Comparison of ENCODE assay signal across 15 cellular contexts in the genomic region with DNA sequence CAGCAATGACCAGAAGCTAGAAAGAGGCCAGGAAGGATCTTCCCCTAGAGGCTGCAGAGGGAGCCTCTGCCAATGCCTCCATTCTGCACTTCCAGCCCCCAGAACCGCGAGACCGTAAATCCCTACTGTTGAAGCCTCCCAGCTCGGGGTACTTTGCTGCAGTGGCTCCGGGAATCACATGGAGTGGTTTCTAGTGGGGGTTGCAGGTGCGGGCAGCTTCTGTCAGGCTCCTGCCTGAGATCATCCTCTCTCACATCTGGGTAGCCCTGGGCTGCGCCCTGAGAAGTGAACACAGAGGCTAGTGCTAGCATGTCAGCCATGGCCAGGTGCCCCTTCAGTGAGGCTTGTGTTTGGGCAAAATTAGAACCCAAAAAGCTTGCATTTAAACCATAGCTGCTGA.
A peak's percentile ranks its signal among the peaks of the same experiment; 100 is the strongest.
DNase-seq lines count a peak whose midpoint lies in the region; ATAC-seq, FAIRE-seq and TF ChIP-seq lines count a peak whose summit lies in the region.
"Had no signal": no experiment of that assay in that cellular context is flagged by ENCODE, and none has a peak within 500 bp of the region (broad histone marks: within the 10 kb centered on the region; RNA-seq: fewer than 3 reads in every experiment).

No MANE protein-coding gene starts in this region.

- no peak for TF ChIP-seq CTCF in heart left ventricle (IDR thresholded peaks at IDR 0.05)
- TF ChIP-seq CTCF in WERI-Rb-1 (IDR thresholded peaks at IDR 0.05; ENCODE audit: low read depth, low read length) = no peak
- no peak for TF ChIP-seq CTCF in kidney (IDR thresholded peaks at IDR 0.05; ENCODE audit: borderline replicate concordance, extremely low read depth, insufficient read depth)
- no peak for TF ChIP-seq CTCF in upper lobe of right lung (IDR thresholded peaks at IDR 0.05)

- H3K9ac ChIP-seq in kidney (ENCODE audit: low read length in 2 of 2) = peak overlapping the region in 1 of 2 donors; percentile 62
- H3K9ac ChIP-seq: BLaER1 treated with 17β-estradiol and CSF1 and Interleukin-3, amounts not matched to agents 10 nM and 100 nM had no signal

- no peak for TF ChIP-seq POLR2A in heart left ventricle (IDR thresholded peaks at IDR 0.05)

- WGBS in heart left ventricle, 4 donors = 89 to 96% (median 92%) methylated on average over 6 to 7 of the region's 7 CpGs

- ATAC-seq in heart left ventricle = no peak
- ATAC-seq in left ventricle myocardium superior = no peak
- ATAC-seq in upper lobe of right lung = no peak
- ATAC-seq: CD8-positive, alpha-beta T cell; HCT116 had no signal

- no peak for FAIRE-seq in kidney (lab: Jason Lieb, UNC)
- FAIRE-seq: HTR-8/SVneo had no signal

- H3K27me3 ChIP-seq in heart left ventricle (no peaks in the 10 kb centered on the region), WERI-Rb-1 (ENCODE audit: insufficient read depth, low read depth, severe bottlenecking) (no peaks in the 10 kb centered on the region), upper lobe of right lung (no peaks in the 10 kb centered on the region)

- intact Hi-C loops in heart left ventricle (cut with DNase I) (no loop called here), left ventricle myocardium superior (cut with micrococcal nuclease) (loop anchor here (10.0 kb wide), 1 partner anchor 60 kb away; no protein-coding TSS in a partner anchor), kidney (cut with DNase I) (no loop called here), upper lobe of right lung (cut with DNase I) (no loop called here)

- DNase-seq in heart left ventricle (peak in 1 of 5 donors; percentile 17), left ventricle myocardium superior (no peak), WERI-Rb-1 (no peak), kidney (no peak), upper lobe of right lung (peak; percentile 33)
- no peak for DNase-seq in activated CD4-positive, CD25-positive, alpha-beta regulatory T cell treated with anti-CD3 and anti-CD28 coated beads, Interleukin-2, amount 50 U/mL, for 72 hours
- DNase-seq: Calu3; CD8-positive, alpha-beta T cell; DMS79 treated with DMSO at 0.1 percent for 48 hours; GF-D8; GOT3; H7 had no signal

- no peaks in the 10 kb centered on the region for H3K9me3 ChIP-seq in heart left ventricle
- peaks cover 9% of the 10 kb centered on the region for H3K9me3 ChIP-seq in WERI-Rb-1 (ENCODE audit: severe bottlenecking)
- no peaks in the 10 kb centered on the region for H3K9me3 ChIP-seq in kidney (ENCODE audit: control insufficient read depth in 1 of 2, low read length in 2 of 2)
- no peaks in the 10 kb centered on the region for H3K9me3 ChIP-seq in upper lobe of right lung
- H3K9me3 ChIP-seq: BLaER1 treated with 17β-estradiol and CSF1 and Interleukin-3, amounts not matched to agents 10 nM and 100 nM had no signal

- peak overlapping the region in 10 of 12 donors; percentile 12 to 77 (median 64) for H3K27ac ChIP-seq in heart left ventricle
- 0 out of 2 replicates have a peak overlapping the region, but pooled peaks have one; percentile 15 for H3K27ac ChIP-seq in WERI-Rb-1
- peak overlapping the region; percentile 54 to 59 for H3K27ac ChIP-seq in kidney (ENCODE audit: low read depth in 2 of 2, low read length in 2 of 2)
- H3K27ac ChIP-seq in upper lobe of right lung = no peak overlapping the region
- H3K27ac ChIP-seq: BLaER1 treated with 17β-estradiol and CSF1 and Interleukin-3, amounts not matched to agents 10 nM and 100 nM had no signal

- H3K4me3 ChIP-seq in heart left ventricle (no peak overlapping the region), WERI-Rb-1 (ENCODE audit: low read depth, low read length) (no peak overlapping the region), kidney (ENCODE audit: low read length in 2 of 2) (no peak overlapping the region), upper lobe of right lung (no peak overlapping the region)
- H3K4me3 ChIP-seq: BLaER1 treated with 17β-estradiol and CSF1 and Interleukin-3, amounts not matched to agents 10 nM and 100 nM had no signal

- H3K36me3 ChIP-seq in heart left ventricle = no peaks in the 10 kb centered on the region
- no peaks in the 10 kb centered on the region; the same call in 1 of the 2 replicates for H3K36me3 ChIP-seq in WERI-Rb-1
- no peaks in the 10 kb centered on the region for H3K36me3 ChIP-seq in kidney (ENCODE audit: control insufficient read depth in 1 of 2, insufficient read depth in 2 of 2, low read length in 2 of 2)
- H3K36me3 ChIP-seq in upper lobe of right lung = no peaks in the 10 kb centered on the region
- H3K36me3 ChIP-seq: BLaER1 treated with 17β-estradiol and CSF1 and Interleukin-3, amounts not matched to agents 10 nM and 100 nM had no signal

- peaks cover 12 to 81% (median 57%) of the 10 kb centered on the region in 12 donors for H3K4me1 ChIP-seq in heart left ventricle
- H3K4me1 ChIP-seq in kidney (ENCODE audit: control insufficient read depth in 1 of 2, insufficient read depth in 1 of 2, low read depth in 1 of 2, low read length in 2 of 2) = peaks cover 38% of the 10 kb centered on the region in 2 donors
- peaks cover 15% of the 10 kb centered on the region for H3K4me1 ChIP-seq in upper lobe of right lung
